1 cellular context compared by ENCODE assay signal in genomic region chr7:12527670-12528069, GRCh38. TPM values are rescaled to one million over a fixed set of nuclear protein-coding genes. Genes with fewer than 3 reads are reported as not detected.
"Had no signal": no experiment of that assay in that cellular context is flagged by ENCODE, and none has a peak within 500 bp of the region (broad histone marks: within the 10 kb centered on the region; RNA-seq: fewer than 3 reads in every experiment).

No MANE protein-coding gene starts in this region.

RNA-seq across cellular contexts. Expression of gene SCIN, which starts 42.9 kb away (rescaled TPM):
- polyA plus RNA-seq: HepG2 had no signal
